Comparison of ENCODE assay signal across 21 cellular contexts in genomic region chr2:30639836-30640235, GRCh38.
DNase-seq lines count a peak whose midpoint lies in the region; ATAC-seq, FAIRE-seq and TF ChIP-seq lines count a peak whose summit lies in the region.
"Had no signal": no experiment of that assay in that cellular context is flagged by ENCODE, and none has a peak within 500 bp of the region (broad histone marks: within the 10 kb centered on the region; RNA-seq: fewer than 3 reads in every experiment).

No MANE protein-coding gene starts in this region.

- H4K20me1 ChIP-seq in HepG2 (ENCODE audit: insufficient read depth, low read length): no peaks in the 10 kb centered on the region

- no peak overlapping the region for H3K9ac ChIP-seq in HepG2 (ENCODE audit: insufficient read depth, low read depth, low read length)

- CTCF ChIA-PET in WTC11 (lab: Charles Lee) (no interaction called here), HepG2 (lab: Yijun Ruan, JAX; ENCODE audit: low intra/inter-chr PET ratio, low total read pairs) (no interaction called here)

- H3K36me3 Mint-ChIP-seq in activated naive CD8-positive, alpha-beta T cell: peaks cover 17% of the 10 kb centered on the region
- peaks cover 19% of the 10 kb centered on the region for H3K36me3 Mint-ChIP-seq in activated naive CD8-positive, alpha-beta T cell treated with anti-CD3 and anti-CD28 coated beads for 36 hours
- peaks cover 13% of the 10 kb centered on the region for H3K36me3 Mint-ChIP-seq in WTC11

- H2AFZ ChIP-seq in HepG2 (ENCODE audit: low read length): no peak overlapping the region

- H3K4me1 ChIP-seq in right atrium auricular region: no peaks in the 10 kb centered on the region
- H3K4me1 ChIP-seq in HepG2 (ENCODE audit: insufficient read depth, low read length): peaks cover 5% of the 10 kb centered on the region; the same call in 1 of the 2 replicates

- TF ChIP-seq CTCF in WTC11 (IDR thresholded peaks at IDR 0.05) (no peak), coronary artery (IDR thresholded peaks at IDR 0.05) (no peak), right atrium auricular region (IDR thresholded peaks at IDR 0.05) (no peak), HepG2 (CRISPR knock-in tag; IDR thresholded peaks at IDR 0.05) (no peak)

- no peak for TF ChIP-seq RAD21 in HepG2 (CRISPR knock-in tag; IDR thresholded peaks at IDR 0.05)

- H3K9me3 Mint-ChIP-seq in activated naive CD8-positive, alpha-beta T cell (ENCODE audit: low read depth): no peaks in the 10 kb centered on the region
- H3K9me3 Mint-ChIP-seq in activated naive CD8-positive, alpha-beta T cell treated with anti-CD3 and anti-CD28 coated beads for 36 hours: no peaks in the 10 kb centered on the region
- H3K9me3 Mint-ChIP-seq in WTC11: no peaks in the 10 kb centered on the region
- H3K9me3 Mint-ChIP-seq: CD14-positive monocyte; T-helper 1 cell treated with Interleukin-12 subunit alpha and Interleukin-12 subunit beta and Interleukin-4 antibody, amounts not matched to agents 30 μg/mL and 1 μg/mL, for 36 hours had no signal

- H3K27me3 ChIP-seq in right atrium auricular region (no peaks in the 10 kb centered on the region), HepG2 (ENCODE audit: control insufficient read depth in 1 of 2, insufficient read depth in 2 of 2, low read length in 2 of 2) (no peaks in the 10 kb centered on the region)

- in situ Hi-C loops in HepG2 (cut with HindIII; ENCODE audit: extremely low pct_ligation_motif_present, low pct_unique_long_range_greater_than_20kb): no loop called here

- H3K4me2 ChIP-seq in HepG2 (ENCODE audit: low read depth, low read length): no peak overlapping the region

- BruUV-seq in HepG2 (replicated peaks; lab: Mats Ljungman, UMichigan): no TSS peak

- FAIRE-seq in HepG2 (lab: Jason Lieb, UNC): no peak
- FAIRE-seq: A204.1, GM12891 had no signal

- WGBS in HepG2 (ENCODE audit: low lambda C conversion rate): 85% methylated on average over 5 of the region's 5 CpGs

- TF ChIP-seq POLR2A in HepG2 (IDR thresholded peaks at IDR 0.05; ENCODE audit: insufficient read depth in 1 of 2, low read depth in 2 of 2, low read length in 2 of 2): no peak

- no peak overlapping the region for H3K27ac ChIP-seq in coronary artery
- H3K27ac ChIP-seq in right atrium auricular region: no peak overlapping the region
- H3K27ac ChIP-seq in HepG2 (ENCODE audit: extremely low read length, insufficient read depth, low read length): no peak overlapping the region
- H3K27ac ChIP-seq: HL-60 had no signal

- TF ChIP-seq EP300 in HepG2 (IDR thresholded peaks at IDR 0.05; ENCODE audit: low read depth in 2 of 2, low read length in 2 of 2) (no peak), HepG2 (CRISPR knock-in tag; IDR thresholded peaks at IDR 0.05; ENCODE audit: borderline replicate concordance) (no peak)

- H3K27ac Mint-ChIP-seq in activated naive CD8-positive, alpha-beta T cell: peak overlapping the region; percentile 24
- H3K27ac Mint-ChIP-seq in activated naive CD8-positive, alpha-beta T cell treated with anti-CD3 and anti-CD28 coated beads for 36 hours: no peak overlapping the region
- 0 out of 2 replicates have a peak overlapping the region, but pooled peaks have one; percentile 26 for H3K27ac Mint-ChIP-seq in WTC11
- H3K27ac Mint-ChIP-seq: T-helper 1 cell treated with Interleukin-12 subunit alpha and Interleukin-12 subunit beta and Interleukin-4 antibody, amounts not matched to agents 30 μg/mL and 1 μg/mL, for 36 hours had no signal

- no peaks in the 10 kb centered on the region for H3K79me2 ChIP-seq in HepG2 (ENCODE audit: insufficient read depth, low read length)

- H3K9me3 ChIP-seq in right atrium auricular region (no peaks in the 10 kb centered on the region), HepG2 (ENCODE audit: low read length) (no peaks in the 10 kb centered on the region)

- POLR2A ChIA-PET in WTC11 (lab: Charles Lee) (no interaction called here), HepG2 (lab: Yijun Ruan, JAX) (no interaction called here)

- peaks cover 9% of the 10 kb centered on the region for H3K36me3 ChIP-seq in right atrium auricular region
- H3K36me3 ChIP-seq in HepG2 (replicated peaks in 1 of 2; ENCODE audit: control insufficient read depth in 1 of 2, insufficient read depth in 2 of 2, low read length in 2 of 2): peaks cover 0 to 16% of the 10 kb centered on the region in 2 experiments; a peak in 2 of 5 replicates

- H3K27me3 Mint-ChIP-seq in activated naive CD8-positive, alpha-beta T cell: no peaks in the 10 kb centered on the region
- no peaks in the 10 kb centered on the region for H3K27me3 Mint-ChIP-seq in activated naive CD8-positive, alpha-beta T cell treated with anti-CD3 and anti-CD28 coated beads for 36 hours
- no peaks in the 10 kb centered on the region for H3K27me3 Mint-ChIP-seq in WTC11 (ENCODE audit: low read depth)

- intact Hi-C loops in HepG2 (cut with micrococcal nuclease; ENCODE audit: unreplicated experiment): no loop called here

- no peaks in the 10 kb centered on the region for H3K4me1 Mint-ChIP-seq in activated naive CD8-positive, alpha-beta T cell (ENCODE audit: low read depth)
- H3K4me1 Mint-ChIP-seq in activated naive CD8-positive, alpha-beta T cell treated with anti-CD3 and anti-CD28 coated beads for 36 hours: peaks cover 2% of the 10 kb centered on the region
- H3K4me1 Mint-ChIP-seq in WTC11: peaks cover 14% of the 10 kb centered on the region

- no peak for ATAC-seq in WTC11
- ATAC-seq in HepG2: no peak

- H3K4me3 Mint-ChIP-seq in activated naive CD8-positive, alpha-beta T cell: no peak overlapping the region
- H3K4me3 Mint-ChIP-seq in activated naive CD8-positive, alpha-beta T cell treated with anti-CD3 and anti-CD28 coated beads for 36 hours: no peak overlapping the region
- no peak overlapping the region for H3K4me3 Mint-ChIP-seq in WTC11
- H3K4me3 Mint-ChIP-seq: CD14-positive monocyte; T-helper 1 cell treated with Interleukin-12 subunit alpha and Interleukin-12 subunit beta and Interleukin-4 antibody, amounts not matched to agents 30 μg/mL and 1 μg/mL, for 36 hours had no signal

- DNase-seq in activated naive CD8-positive, alpha-beta T cell treated with anti-CD3 and anti-CD28 coated beads for 36 hours: no peak
- peak; percentile 28 for DNase-seq in NCI-H69 (lab: John Stamatoyannopoulos, UW)
- no peak for DNase-seq in WTC11 (ENCODE audit: low spot score)
- DNase-seq in coronary artery (ENCODE audit: low spot score): no peak
- DNase-seq in iPS-NIHi7 (ENCODE audit: extremely low spot score): no peak
- no peak for DNase-seq in right atrium auricular region (ENCODE audit: low spot score)
- DNase-seq in HepG2 (ENCODE audit: low spot score): no peak
- DNase-seq: DND-41, GOT3, HCEC 1CT, KBM-7, MV-4-11, NCI-H187, NCI-H82, Right ventricle myocardium superior had no signal

- no peak overlapping the region for H3K4me3 ChIP-seq in coronary artery
- no peak overlapping the region for H3K4me3 ChIP-seq in right atrium auricular region
- no peak overlapping the region for H3K4me3 ChIP-seq in HepG2 (replicated peaks in 1 of 3; ENCODE audit: insufficient read depth in 1 of 3, low read depth in 2 of 3, low read length in 3 of 3)

TF ChIP-seq in WTC11, 78 proteins besides CTCF, POLR2A, EP300 and RAD21:
- TF ChIP-seq JUN (CRISPR knock-in tag; IDR thresholded peaks at IDR 0.05) (no peak), ATF1 (CRISPR knock-in tag; IDR thresholded peaks at IDR 0.05) (no peak), KAT7 (CRISPR knock-in tag; IDR thresholded peaks at IDR 0.05; ENCODE audit: borderline replicate concordance) (no peak), CREM (CRISPR knock-in tag; IDR thresholded peaks at IDR 0.05) (no peak), ZNF423 (CRISPR knock-in tag; IDR thresholded peaks at IDR 0.05) (no peak), ERG (CRISPR knock-in tag; IDR thresholded peaks at IDR 0.05) (no peak)

TF ChIP-seq in HepG2, 621 proteins besides CTCF, POLR2A, EP300 and RAD21:
- TF ChIP-seq JARID2 (CRISPR knock-in tag; IDR thresholded peaks at IDR 0.05; ENCODE audit: insufficient replicate concordance) (no peak), ETS1 (CRISPR knock-in tag; IDR thresholded peaks at IDR 0.05) (no peak), DNMT1 (CRISPR knock-in tag; IDR thresholded peaks at IDR 0.05) (no peak), ZSCAN25 (CRISPR knock-in tag; IDR thresholded peaks at IDR 0.05) (no peak)
